In the genomic region with DNA sequence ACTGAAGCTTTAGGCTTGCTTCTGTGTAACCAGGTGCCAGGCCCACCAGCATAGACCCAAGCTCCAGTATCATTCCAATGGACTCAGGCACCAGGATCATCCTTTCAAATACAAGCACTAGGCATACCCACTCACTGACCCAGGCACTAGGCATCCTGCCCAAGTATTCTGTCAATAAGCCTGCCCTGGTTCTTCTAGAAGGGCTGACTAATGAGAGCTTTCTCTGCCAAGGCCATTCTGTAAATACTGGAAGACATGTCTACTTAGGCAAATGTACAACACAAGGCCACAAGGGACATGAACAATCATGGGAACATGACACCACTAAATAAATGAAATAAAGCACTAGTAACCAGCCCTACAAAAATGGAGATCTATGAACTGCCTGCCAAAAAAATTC, we compare ENCODE assay signal across 21 cellular contexts.
DNase-seq lines count a peak whose midpoint lies in the region; FAIRE-seq and TF ChIP-seq lines count a peak whose summit lies in the region.
"Had no signal": no experiment of that assay in that cellular context is flagged by ENCODE, and none has a peak within 500 bp of the region (broad histone marks: within the 10 kb centered on the region; RNA-seq: fewer than 3 reads in every experiment).

No MANE protein-coding gene starts in this region.

- no peak for FAIRE-seq in small intestine (lab: Jason Lieb, UNC)

- no peak overlapping the region for H2AFZ ChIP-seq in GM23248

- no peaks in the 10 kb centered on the region for H3K36me3 ChIP-seq in small intestine (ENCODE audit: control insufficient read depth in 2 of 2, insufficient read depth in 2 of 2, low read length in 2 of 2)
- H3K36me3 ChIP-seq in GM23248 (ENCODE audit: low read depth) = no peaks in the 10 kb centered on the region
- H3K36me3 ChIP-seq: BLaER1 treated with 17β-estradiol and CSF1 and Interleukin-3, amounts not matched to agents 10 nM and 100 nM; SJCRH30 had no signal

- H3K4me1 ChIP-seq in small intestine (ENCODE audit: control insufficient read depth in 2 of 2, insufficient read depth in 1 of 2, low read depth in 1 of 2, low read length in 1 of 2) (no peaks in the 10 kb centered on the region), GM23248 (ENCODE audit: insufficient read depth) (no peaks in the 10 kb centered on the region)
- H3K4me1 ChIP-seq: BLaER1 treated with 17β-estradiol and CSF1 and Interleukin-3, amounts not matched to agents 10 nM and 100 nM; SJCRH30 had no signal

- peak; percentile 3 for DNase-seq in H4 (ENCODE audit: low spot score)
- DNase-seq in NCI-H1092 treated with DMSO at 0.1 percent for 48 hours (lab: John Stamatoyannopoulos, UW) = peak; percentile 74
- DNase-seq in NCI-H69 (lab: John Stamatoyannopoulos, UW) = peak; percentile 48
- DNase-seq in fibroblast of peridontal ligament (ENCODE audit: extremely low read depth) = peak; percentile 62
- no peak for DNase-seq in small intestine
- no peak for DNase-seq in GM23248
- no peak for DNase-seq in NCI-H2227 treated with DMSO at 0.1 percent for 48 hours (lab: John Stamatoyannopoulos, UW)
- no peak for DNase-seq in GM10266 (ENCODE audit: extremely low spot score)
- DNase-seq: CD8-positive, alpha-beta memory T cell; DMS79; H7; HFFc6; IMR-90; Karpas-422; MM.1S; NCI-H1105; NCI-H2171; NCI-H510A treated with DMSO at 0.1 percent for 48 hours; NCI-H82; SJCRH30 had no signal

- H3K4me3 ChIP-seq in small intestine (ENCODE audit: low read depth in 1 of 2, low read length in 2 of 2) (no peak overlapping the region), GM23248 (no peak overlapping the region)
- H3K4me3 ChIP-seq: BLaER1 treated with 17β-estradiol and CSF1 and Interleukin-3, amounts not matched to agents 10 nM and 100 nM; SJCRH30 had no signal

- H3F3A ChIP-seq in GM23248 (ENCODE audit: insufficient read depth) = no peaks in the 10 kb centered on the region

- H3K27ac ChIP-seq in small intestine (ENCODE audit: low read depth in 1 of 2, low read length in 1 of 2) (no peak overlapping the region), GM23248 (no peak overlapping the region)
- H3K27ac ChIP-seq: BLaER1 treated with 17β-estradiol and CSF1 and Interleukin-3, amounts not matched to agents 10 nM and 100 nM; SJCRH30 had no signal

- no peaks in the 10 kb centered on the region for H3K79me2 ChIP-seq in GM23248 (ENCODE audit: insufficient read depth)

- in situ Hi-C loops in GM23248 (cut with MboI) = no loop called here

- no peak overlapping the region for H3K4me2 ChIP-seq in GM23248 (ENCODE audit: unreplicated experiment)
- H3K4me2 ChIP-seq: BLaER1 treated with 17β-estradiol and CSF1 and Interleukin-3, amounts not matched to agents 10 nM and 100 nM had no signal

- H3K9me2 ChIP-seq in GM23248 (ENCODE audit: insufficient read depth) = no peaks in the 10 kb centered on the region

- H4K20me1 ChIP-seq in GM23248 (ENCODE audit: insufficient read depth) = no peaks in the 10 kb centered on the region
- H4K20me1 ChIP-seq: BLaER1 treated with 17β-estradiol and CSF1 and Interleukin-3, amounts not matched to agents 10 nM and 100 nM had no signal

- TF ChIP-seq CTCF in GM10266 (IDR thresholded peaks at IDR 0.05; ENCODE audit: control insufficient read depth, insufficient read depth, low read depth, missing control alignments) = no peak

- H3K9me3 ChIP-seq in small intestine (ENCODE audit: control insufficient read depth, low read depth) (no peaks in the 10 kb centered on the region), GM23248 (ENCODE audit: low read depth) (peaks cover 3% of the 10 kb centered on the region)
- H3K9me3 ChIP-seq: SJCRH30 had no signal

- H3K9ac ChIP-seq in GM23248 = no peak overlapping the region
- H3K9ac ChIP-seq: BLaER1 treated with 17β-estradiol and CSF1 and Interleukin-3, amounts not matched to agents 10 nM and 100 nM had no signal

- no peaks in the 10 kb centered on the region for H3K27me3 ChIP-seq in small intestine (ENCODE audit: control insufficient read depth in 2 of 2, insufficient read depth in 2 of 2, low read length in 2 of 2)
- H3K27me3 ChIP-seq in GM23248 (replicated peaks; ENCODE audit: insufficient read depth) = no peaks in the 10 kb centered on the region
- H3K27me3 ChIP-seq: BLaER1 treated with 17β-estradiol and CSF1 and Interleukin-3, amounts not matched to agents 10 nM and 100 nM; SJCRH30 had no signal

Comparison
In these comparisons a context has a peak if more than half of its experiments do, and no peak if none do; other contexts are left out.
1. DNase-seq: peak in H4 (single experiment), NCI-H1092 treated with DMSO at 0.1 percent for 48 hours (single experiment), NCI-H69 (single experiment) and fibroblast of peridontal ligament (single experiment); none in small intestine (single experiment), GM23248 (single experiment), NCI-H2227 treated with DMSO at 0.1 percent for 48 hours (single experiment) and GM10266 (single experiment).